Comparison of ENCODE assay signal across 20 cellular contexts in genomic region chr1:157132111-157132510, GRCh38. TPM values are rescaled to one million over a fixed set of nuclear protein-coding genes. Genes with fewer than 3 reads are reported as not detected.
A peak's percentile ranks its signal among the peaks of the same experiment; 100 is the strongest.
DNase-seq lines count a peak whose midpoint lies in the region; ATAC-seq and TF ChIP-seq lines count a peak whose summit lies in the region.
"Had no signal": no experiment of that assay in that cellular context is flagged by ENCODE, and none has a peak within 500 bp of the region (broad histone marks: within the 10 kb centered on the region; RNA-seq: fewer than 3 reads in every experiment).

No MANE protein-coding gene starts in this region.

- H3K36me3 ChIP-seq in naive thymus-derived CD4-positive, alpha-beta T cell (ENCODE audit: control insufficient read depth in 2 of 3, insufficient read depth in 3 of 3, low read length in 3 of 3), result peaks cover 17 to 55% (median 31%) of the 10 kb centered on the region in 3 experiments
- H3K36me3 ChIP-seq: uterus had no signal

- H3K27ac ChIP-seq in CD4-positive, alpha-beta T cell (ENCODE audit: low read depth, low read length), result no peak overlapping the region
- H3K27ac ChIP-seq in naive thymus-derived CD4-positive, alpha-beta T cell (ENCODE audit: low read depth, low read length), result no peak overlapping the region
- H3K27ac ChIP-seq: BLaER1 treated with 17β-estradiol and CSF1 and Interleukin-3, amounts not matched to agents 10 nM and 100 nM; uterus had no signal

- peak overlapping the region; percentile 15 for H3K4me3 Mint-ChIP-seq in activated CD4-positive, alpha-beta T cell treated with anti-CD3 and anti-CD28 coated beads, Interleukin-2, amount 10 ng/mL, durations not matched to agents 7 days and 5 days
- no peak overlapping the region for H3K4me3 Mint-ChIP-seq in CD4-positive, alpha-beta T cell
- H3K4me3 Mint-ChIP-seq in activated T-helper 17 cell treated with anti-CD3 and anti-CD28 coated beads, Interleukin-2, amount 50 U/mL, for 72 hours, result peak overlapping the region; percentile 93
- peak overlapping the region in 6 of 10 donors; percentile 48 to 97 (median 63) for H3K4me3 Mint-ChIP-seq in naive thymus-derived CD4-positive, alpha-beta T cell

- peaks cover 71% of the 10 kb centered on the region for H3K36me3 Mint-ChIP-seq in activated CD4-positive, alpha-beta T cell treated with anti-CD3 and anti-CD28 coated beads, Interleukin-2, amount 10 ng/mL, durations not matched to agents 7 days and 5 days (ENCODE audit: low read depth)
- peaks cover 92% of the 10 kb centered on the region for H3K36me3 Mint-ChIP-seq in CD4-positive, alpha-beta T cell (ENCODE audit: low read depth)
- peaks cover 100% of the 10 kb centered on the region for H3K36me3 Mint-ChIP-seq in activated T-helper 17 cell treated with anti-CD3 and anti-CD28 coated beads, Interleukin-2, amount 50 U/mL, for 72 hours (ENCODE audit: low read depth)
- peaks cover 10 to 63% (median 34%) of the 10 kb centered on the region in 5 donors for H3K36me3 Mint-ChIP-seq in naive thymus-derived CD4-positive, alpha-beta T cell

- H3K4me1 Mint-ChIP-seq in activated CD4-positive, alpha-beta T cell treated with anti-CD3 and anti-CD28 coated beads, Interleukin-2, amount 10 ng/mL, durations not matched to agents 7 days and 5 days, result peaks cover 67% of the 10 kb centered on the region
- H3K4me1 Mint-ChIP-seq in CD4-positive, alpha-beta T cell (ENCODE audit: low read depth), result peaks cover 70% of the 10 kb centered on the region
- H3K4me1 Mint-ChIP-seq in activated T-helper 17 cell treated with anti-CD3 and anti-CD28 coated beads, Interleukin-2, amount 50 U/mL, for 72 hours, result peaks cover 50% of the 10 kb centered on the region
- peaks cover 48 to 84% (median 73%) of the 10 kb centered on the region in 7 donors for H3K4me1 Mint-ChIP-seq in naive thymus-derived CD4-positive, alpha-beta T cell

- no peak for TF ChIP-seq CTCF in CD4-positive, alpha-beta T cell (IDR thresholded peaks at IDR 0.05)

- H3K4me1 ChIP-seq in naive thymus-derived CD4-positive, alpha-beta T cell (ENCODE audit: control insufficient read depth in 2 of 2, insufficient read depth in 2 of 2, low read length in 2 of 2), result peaks cover 50% of the 10 kb centered on the region in 2 donors

- no peak for ATAC-seq in CD4-positive, alpha-beta T cell (ENCODE audit: poor library complexity)
- no peak for ATAC-seq in activated T-helper 17 cell treated with anti-CD3 and anti-CD28 coated beads, Interleukin-2, amount 50 U/mL, for 72 hours (replicated peaks)
- ATAC-seq in naive thymus-derived CD4-positive, alpha-beta T cell, result no peak
- ATAC-seq in HG03025 (IDR thresholded peaks at IDR 0.05; ENCODE audit: low FRiP score, unreplicated experiment), result no peak
- ATAC-seq: GM12878 had no signal

- H3K9me3 ChIP-seq in CD4-positive, alpha-beta T cell (ENCODE audit: control insufficient read depth, low read length), result no peaks in the 10 kb centered on the region
- H3K9me3 ChIP-seq in naive thymus-derived CD4-positive, alpha-beta T cell (ENCODE audit: control insufficient read depth in 2 of 3, low read length in 3 of 3), result no peaks in the 10 kb centered on the region
- H3K9me3 ChIP-seq: BLaER1 treated with 17β-estradiol and CSF1 and Interleukin-3, amounts not matched to agents 10 nM and 100 nM; uterus had no signal

- H3K4me3 ChIP-seq in naive thymus-derived CD4-positive, alpha-beta T cell (ENCODE audit: low read length), result no peak overlapping the region
- H3K4me3 ChIP-seq: BLaER1 treated with 17β-estradiol and CSF1 and Interleukin-3, amounts not matched to agents 10 nM and 100 nM; GM12878; uterus had no signal

- no peak for DNase-seq in activated CD4-positive, alpha-beta T cell treated with anti-CD3 and anti-CD28 coated beads, Interleukin-2, amount 10 ng/mL, durations not matched to agents 7 days and 5 days
- no peak for DNase-seq in activated CD4-positive, alpha-beta T cell treated with anti-CD3 and anti-CD28 coated beads for 48 hours
- DNase-seq in CD4-positive, alpha-beta T cell, result no peak
- no peak for DNase-seq in naive thymus-derived CD4-positive, alpha-beta T cell
- DNase-seq in activated gamma-delta T cell (lab: John Stamatoyannopoulos, UW) (no peak), hypothalamus (lab: John Stamatoyannopoulos, UW) (no peak)
- DNase-seq: cortex of kidney; foreskin melanocyte; NCI-H1092 treated with DMSO at 0.1 percent for 48 hours; NCI-H2081 treated with DMSO at 0.1 percent for 48 hours; NCI-H510A; stimulated activated CD4-positive, alpha-beta T cell treated with anti-CD3 and anti-CD28 coated beads, Interleukin-4, amount 100 ng/mL, for 4 hours; uterus had no signal

- H3K27ac Mint-ChIP-seq in activated CD4-positive, alpha-beta T cell treated with anti-CD3 and anti-CD28 coated beads, Interleukin-2, amount 10 ng/mL, durations not matched to agents 7 days and 5 days, result peak overlapping the region; percentile 61
- peak overlapping the region; percentile 65 for H3K27ac Mint-ChIP-seq in CD4-positive, alpha-beta T cell
- H3K27ac Mint-ChIP-seq in activated T-helper 17 cell treated with anti-CD3 and anti-CD28 coated beads, Interleukin-2, amount 50 U/mL, for 72 hours, result peak overlapping the region; percentile 86
- H3K27ac Mint-ChIP-seq in naive thymus-derived CD4-positive, alpha-beta T cell, result peak overlapping the region in 6 of 9 donors; percentile 43 to 59 (median 52)
- H3K27ac Mint-ChIP-seq: brain had no signal

- no peaks in the 10 kb centered on the region for H3K27me3 Mint-ChIP-seq in activated CD4-positive, alpha-beta T cell treated with anti-CD3 and anti-CD28 coated beads, Interleukin-2, amount 10 ng/mL, durations not matched to agents 7 days and 5 days
- H3K27me3 Mint-ChIP-seq in CD4-positive, alpha-beta T cell, result no peaks in the 10 kb centered on the region
- no peaks in the 10 kb centered on the region for H3K27me3 Mint-ChIP-seq in activated T-helper 17 cell treated with anti-CD3 and anti-CD28 coated beads, Interleukin-2, amount 50 U/mL, for 72 hours
- H3K27me3 Mint-ChIP-seq in naive thymus-derived CD4-positive, alpha-beta T cell, result no peaks in the 10 kb centered on the region
- H3K27me3 Mint-ChIP-seq: brain had no signal

- H3K9me3 Mint-ChIP-seq in activated CD4-positive, alpha-beta T cell treated with anti-CD3 and anti-CD28 coated beads, Interleukin-2, amount 10 ng/mL, durations not matched to agents 7 days and 5 days, result no peaks in the 10 kb centered on the region
- no peaks in the 10 kb centered on the region for H3K9me3 Mint-ChIP-seq in CD4-positive, alpha-beta T cell
- no peaks in the 10 kb centered on the region for H3K9me3 Mint-ChIP-seq in activated T-helper 17 cell treated with anti-CD3 and anti-CD28 coated beads, Interleukin-2, amount 50 U/mL, for 72 hours
- no peaks in the 10 kb centered on the region for H3K9me3 Mint-ChIP-seq in naive thymus-derived CD4-positive, alpha-beta T cell
- H3K9me3 Mint-ChIP-seq: brain had no signal

- H3K27me3 ChIP-seq in CD4-positive, alpha-beta T cell (ENCODE audit: control insufficient read depth, insufficient read depth, low read length), result no peaks in the 10 kb centered on the region
- no peaks in the 10 kb centered on the region for H3K27me3 ChIP-seq in naive thymus-derived CD4-positive, alpha-beta T cell (ENCODE audit: control insufficient read depth in 2 of 2, insufficient read depth in 2 of 2, low read length in 2 of 2)
- H3K27me3 ChIP-seq: BLaER1 treated with 17β-estradiol and CSF1 and Interleukin-3, amounts not matched to agents 10 nM and 100 nM; uterus had no signal

- POLR2A ChIA-PET in activated CD4-positive, alpha-beta T cell treated with anti-CD3 and anti-CD28 coated beads, Interleukin-2, amount 10 ng/mL, durations not matched to agents 7 days and 5 days (lab: Charles Lee), result no interaction called here
- POLR2A ChIA-PET in CD4-positive, alpha-beta T cell (lab: Charles Lee), result no interaction called here
- POLR2A ChIA-PET in naive thymus-derived CD4-positive, alpha-beta T cell (lab: Charles Lee), result no interaction called here

- CTCF ChIA-PET in activated CD4-positive, alpha-beta T cell treated with anti-CD3 and anti-CD28 coated beads, Interleukin-2, amount 10 ng/mL, durations not matched to agents 7 days and 5 days (lab: Charles Lee), result interaction anchor here (1.5 to 4.9 kb wide), 2 partner anchors 11 to 23 kb away, joined by 3 to 18 read pairs; no protein-coding TSS in a partner anchor
- CTCF ChIA-PET in CD4-positive, alpha-beta T cell (lab: Charles Lee), result no interaction called here
- CTCF ChIA-PET in naive thymus-derived CD4-positive, alpha-beta T cell (lab: Charles Lee), result no interaction called here

- intact Hi-C loops in CD4-positive, alpha-beta T cell (cut with DNase I, micrococcal nuclease), result loop anchor here in 1 of 2 experiments (10.0 kb wide), 1 partner anchor 317 kb away; the partner anchor contains the start of gene SH2D2A
- intact Hi-C loops in naive thymus-derived CD4-positive, alpha-beta T cell (cut with micrococcal nuclease), result loop anchor here in 1 of 2 donors (2.0 to 10.0 kb wide), 3 partner anchors 15 to 387 kb away; partner anchors contain the start of gene MRPL24

RNA-seq across cellular contexts. Expression of gene ETV3, which starts 6.1 kb away (rescaled TPM):
- total RNA-seq in activated CD4-positive, alpha-beta T cell treated with anti-CD3 and anti-CD28 coated beads, Interleukin-2, amount 10 ng/mL, durations not matched to agents 7 days and 5 days, result 10 to 100 TPM; 33.3 to 37.5 TPM
- total RNA-seq in CD4-positive, alpha-beta T cell, result 100 to 1,000 TPM; 115 to 117 TPM
- total RNA-seq in activated T-helper 17 cell treated with anti-CD3 and anti-CD28 coated beads, Interleukin-2, amount 50 U/mL, for 72 hours, result 10 to 100 TPM; 18.4 to 39.4 TPM
- total RNA-seq in naive thymus-derived CD4-positive, alpha-beta T cell, result 10 to 100 TPM; 31.5 to 72.4 (median 53.3) TPM
- polyA plus RNA-seq in naive thymus-derived CD4-positive, alpha-beta T cell, result 1 to 10 TPM; 4.5 to 5.7 TPM

RNA-seq across cellular contexts. Expression of gene ETV3L, which starts 32.5 kb away (rescaled TPM):
- total RNA-seq in activated CD4-positive, alpha-beta T cell treated with anti-CD3 and anti-CD28 coated beads, Interleukin-2, amount 10 ng/mL, durations not matched to agents 7 days and 5 days, result not detected
- not detected for total RNA-seq in CD4-positive, alpha-beta T cell
- under 1 TPM in 1 of 2 donors, not detected in 1; 0.26 TPM for total RNA-seq in activated T-helper 17 cell treated with anti-CD3 and anti-CD28 coated beads, Interleukin-2, amount 50 U/mL, for 72 hours
- total RNA-seq in naive thymus-derived CD4-positive, alpha-beta T cell, result not detected
- not detected for polyA plus RNA-seq in naive thymus-derived CD4-positive, alpha-beta T cell
- total RNA-seq: A673, HT-29, uterus had no signal
